In genomic region chr3:168249048-168249538, GRCh38 we compare ENCODE assay signal across 9 cellular contexts.
DNase-seq lines count a peak whose midpoint lies in the region; ATAC-seq and TF ChIP-seq lines count a peak whose summit lies in the region.
"Had no signal": no experiment of that assay in that cellular context is flagged by ENCODE, and none has a peak within 500 bp of the region (broad histone marks: within the 10 kb centered on the region; RNA-seq: fewer than 3 reads in every experiment).

No MANE protein-coding gene starts in this region.

- H3K9me3 ChIP-seq in Peyer's patch: no peaks in the 10 kb centered on the region

- ATAC-seq in HG02678 (IDR thresholded peaks at IDR 0.05; ENCODE audit: unreplicated experiment) (peak; percentile 7), esophagus mucosa (no peak)

- H3K9me3 Mint-ChIP-seq in osteocyte (ENCODE audit: unreplicated experiment): no peaks in the 10 kb centered on the region

- TF ChIP-seq POLR2A in Peyer's patch (IDR thresholded peaks at IDR 0.05): no peak

- TF ChIP-seq CTCF in Peyer's patch (IDR thresholded peaks at IDR 0.05) (no peak), fibroblast of villous mesenchyme (IDR thresholded peaks at IDR 0.05; ENCODE audit: insufficient read depth, low read depth, low read length) (no peak), osteocyte (IDR thresholded peaks at IDR 0.05) (no peak)

- H3K27me3 ChIP-seq in Peyer's patch: no peaks in the 10 kb centered on the region

- peak overlapping the region; percentile 81 for H3K27ac Mint-ChIP-seq in osteocyte (ENCODE audit: unreplicated experiment)

- H3K4me1 ChIP-seq in Peyer's patch: peaks cover 0 to 18% (median 4%) of the 10 kb centered on the region in 4 donors

- no peaks in the 10 kb centered on the region for H3K36me3 Mint-ChIP-seq in osteocyte (ENCODE audit: unreplicated experiment)

- peak overlapping the region in 1 of 4 donors; percentile 27 for H3K27ac ChIP-seq in Peyer's patch

- H3K4me3 Mint-ChIP-seq in osteocyte (ENCODE audit: unreplicated experiment): peak overlapping the region; percentile 93

- peak; percentile 40 for DNase-seq in NCI-H748 (lab: John Stamatoyannopoulos, UW; ENCODE audit: unreplicated experiment)
- no peak for DNase-seq in NCI-H748 treated with DMSO at 0.1 percent for 48 hours (lab: John Stamatoyannopoulos, UW)
- DNase-seq in Peyer's patch: no peak
- DNase-seq in fibroblast of villous mesenchyme (ENCODE audit: low read depth): peak; percentile 9
- DNase-seq in osteocyte (ENCODE audit: extremely low spot score, unreplicated experiment): no peak
- no peak for DNase-seq in NCI-H1436 treated with DMSO at 0.1 percent for 48 hours (lab: John Stamatoyannopoulos, UW)
- DNase-seq: DND-41 had no signal

- peaks cover 18% of the 10 kb centered on the region for H3K27me3 Mint-ChIP-seq in osteocyte (ENCODE audit: unreplicated experiment)

- H3K4me1 Mint-ChIP-seq in osteocyte (ENCODE audit: unreplicated experiment): peaks cover 17% of the 10 kb centered on the region

- H3K36me3 ChIP-seq in Peyer's patch: no peaks in the 10 kb centered on the region

- H3K4me3 ChIP-seq in Peyer's patch (peak overlapping the region; percentile 22 to 57 (median 38)), fibroblast of villous mesenchyme (ENCODE audit: low read depth, low read length) (peak overlapping the region; percentile 58)

Comparison
In these comparisons a context has a peak if more than half of its experiments do, and no peak if none do; other contexts are left out.
1. DNase-seq: peak in NCI-H748 (single experiment) and fibroblast of villous mesenchyme (single experiment); none in NCI-H748 treated with DMSO at 0.1 percent for 48 hours (single experiment), Peyer's patch (0 of 3), osteocyte (single experiment) and NCI-H1436 treated with DMSO at 0.1 percent for 48 hours (single experiment).